Comparison of ENCODE assay signal across 9 cellular contexts in the genomic region with DNA sequence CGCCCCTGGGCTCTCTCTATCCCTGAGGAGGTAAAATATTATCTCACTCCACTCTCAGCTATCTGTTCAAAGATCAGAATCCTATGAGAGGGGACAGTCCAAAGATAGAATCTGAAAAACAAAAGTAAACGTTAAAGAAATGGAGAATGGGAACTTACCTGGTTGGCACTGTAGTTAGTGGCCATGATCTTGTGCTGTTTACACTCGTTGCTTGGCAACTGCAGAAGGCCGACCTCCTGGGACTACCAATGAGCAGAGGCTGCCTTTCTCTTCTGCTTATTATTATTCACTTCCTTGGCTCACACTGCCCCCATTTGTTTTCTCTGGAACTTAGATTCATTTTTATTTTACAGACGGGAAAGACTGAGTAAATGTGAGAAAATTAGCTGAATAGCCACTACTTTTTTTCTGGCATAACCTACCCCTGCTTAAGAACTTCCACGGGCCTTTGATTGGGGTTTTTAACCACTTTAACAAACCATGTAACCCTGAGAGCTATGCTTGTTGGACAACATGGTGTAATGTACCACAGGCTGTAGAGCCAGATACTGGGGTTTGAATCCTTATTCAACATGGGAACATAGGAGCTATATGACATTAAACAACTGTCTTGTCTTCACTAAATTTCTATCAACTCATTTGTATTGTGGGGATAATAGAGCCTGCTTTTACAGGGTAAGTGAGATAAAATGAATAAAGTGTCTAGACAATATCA. TPM values are rescaled to one million over a fixed set of nuclear protein-coding genes. Genes with fewer than 3 reads are reported as not detected.
A peak's percentile ranks its signal among the peaks of the same experiment; 100 is the strongest.
DNase-seq lines count a peak whose midpoint lies in the region; TF ChIP-seq lines count a peak whose summit lies in the region.
"Had no signal": no experiment of that assay in that cellular context is flagged by ENCODE, and none has a peak within 500 bp of the region (broad histone marks: within the 10 kb centered on the region; RNA-seq: fewer than 3 reads in every experiment).

A gene with protein sequence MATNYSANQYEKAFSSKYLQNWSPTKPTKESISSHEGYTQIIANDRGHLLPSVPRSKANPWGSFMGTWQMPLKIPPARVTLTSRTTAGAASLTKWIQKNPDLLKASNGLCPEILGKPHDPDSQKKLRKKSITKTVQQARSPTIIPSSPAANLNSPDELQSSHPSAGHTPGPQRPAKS (minus strand): TSS at position 193 of the 715 bp plus-strand sequence. CDS start 8 bp downstream, at position 185.

- no peaks in the 10 kb centered on the region for H3K9me3 ChIP-seq in HEK293 (ENCODE audit: control insufficient read depth, insufficient read depth, low read depth, low read length)
- H3K9me3 ChIP-seq in SJSA1 (replicated peaks): no peaks in the 10 kb centered on the region
- H3K9me3 ChIP-seq in breast epithelium: no peaks in the 10 kb centered on the region

- intact Hi-C loops in activated naive CD4-positive, alpha-beta T cell treated with anti-CD3 and anti-CD28 coated beads for 36 hours (cut with micrococcal nuclease): loop anchor here (5.0 kb wide), 1 partner anchor 141 kb away; a partner anchor contains a TSS
- intact Hi-C loops in breast epithelium (cut with DNase I; ENCODE audit: low total_unique reads): no loop called here

- DNase-seq in activated naive CD4-positive, alpha-beta T cell treated with anti-CD3 and anti-CD28 coated beads for 36 hours: peak; percentile 61
- no peak for DNase-seq in activated naive CD4-positive, alpha-beta T cell (lab: John Stamatoyannopoulos, UW)
- DNase-seq in M059J (ENCODE audit: low read depth) (peak; percentile 77), SJSA1 (ENCODE audit: low read depth in 1 of 2, low spot score in 2 of 2) (peak; percentile 40 to 60), breast epithelium (ENCODE audit: low spot score in 2 of 2) (peak; percentile 61 to 80), immature natural killer cell (peak; percentile 47 to 65 (median 51))
- peak; percentile 22 for DNase-seq in stimulated activated CD4-positive, alpha-beta T cell treated with anti-CD3 and anti-CD28 coated beads, Interleukin-2, amount 100 ng/mL, for 4 hours (ENCODE audit: low read depth)

- H3K27me3 Mint-ChIP-seq in activated naive CD4-positive, alpha-beta T cell treated with anti-CD3 and anti-CD28 coated beads for 36 hours (ENCODE audit: low read depth): no peaks in the 10 kb centered on the region
- no peaks in the 10 kb centered on the region for H3K27me3 Mint-ChIP-seq in immature natural killer cell (ENCODE audit: low read depth in 3 of 3)

- H3K4me1 ChIP-seq in HEK293 (ENCODE audit: control insufficient read depth, insufficient read depth, low read length) (0 out of 2 replicates have a peak, but pooled peaks cover 2% of the 10 kb centered on the region), SJSA1 (replicated peaks) (peaks cover 4% of the 10 kb centered on the region; the same call in 1 of the 2 replicates), breast epithelium (no peaks in the 10 kb centered on the region)

- no peak for TF ChIP-seq POLR2A in breast epithelium (IDR thresholded peaks at IDR 0.05)

- peaks cover 0 to 41% of the 10 kb centered on the region in 2 experiments; a peak in 2 of 3 replicates for H3K36me3 ChIP-seq in HEK293 (ENCODE audit: control insufficient read depth in 2 of 2, insufficient read depth in 1 of 2, low read length in 2 of 2)
- H3K36me3 ChIP-seq in SJSA1: peaks cover 32% of the 10 kb centered on the region
- H3K36me3 ChIP-seq in breast epithelium: no peaks in the 10 kb centered on the region

- no peak within 1 kb of the TSS for H3K4me3 ChIP-seq in HEK293 (ENCODE audit: low read depth, low read length)
- no peak within 1 kb of the TSS for H3K4me3 ChIP-seq in SJSA1
- no peak within 1 kb of the TSS for H3K4me3 ChIP-seq in breast epithelium
- H3K4me3 ChIP-seq: skin epidermis had no signal

- H3K27ac ChIP-seq in HEK293 (ENCODE audit: extremely low read depth, low read depth, low read length) (no peak within 1 kb of the TSS), SJSA1 (no peak within 1 kb of the TSS), breast epithelium (peak within 1 kb of the TSS; percentile 86 to 87)

- peaks cover 9% of the 10 kb centered on the region for H3K36me3 Mint-ChIP-seq in activated naive CD4-positive, alpha-beta T cell treated with anti-CD3 and anti-CD28 coated beads for 36 hours (ENCODE audit: low read depth)
- H3K36me3 Mint-ChIP-seq in immature natural killer cell: peaks cover 11 to 25% (median 17%) of the 10 kb centered on the region in 3 donors

- POLR2A ChIA-PET in HEK293 (lab: Yijun Ruan, JAX): no interaction called here

- H3K4me3 Mint-ChIP-seq in activated naive CD4-positive, alpha-beta T cell treated with anti-CD3 and anti-CD28 coated beads for 36 hours: no peak within 1 kb of the TSS
- H3K4me3 Mint-ChIP-seq in immature natural killer cell: no peak within 1 kb of the TSS

- CTCF ChIA-PET in activated naive CD4-positive, alpha-beta T cell treated with anti-CD3 and anti-CD28 coated beads for 36 hours (lab: Charles Lee): interaction anchor here (0.5 to 5.2 kb wide), 8 partner anchors 14 to 845 kb away, joined by 3 to 28 read pairs (median 4); a partner anchor contains a TSS
- CTCF ChIA-PET in HEK293 (lab: Yijun Ruan, JAX): interaction anchor here (0.6 to 7.8 kb wide), 9 partner anchors 9 to 176 kb away, joined by 3 to 54 read pairs (median 4); no protein-coding TSS in a partner anchor

- no peak within 1 kb of the TSS for H3K27ac Mint-ChIP-seq in activated naive CD4-positive, alpha-beta T cell treated with anti-CD3 and anti-CD28 coated beads for 36 hours
- H3K27ac Mint-ChIP-seq in immature natural killer cell: peak within 1 kb of the TSS; percentile 46 to 83 (median 76)

- H3K27me3 ChIP-seq in SJSA1 (replicated peaks) (no peaks in the 10 kb centered on the region), breast epithelium (no peaks in the 10 kb centered on the region)

- TF ChIP-seq CTCF in HEK293 (tag by site-specific recombination; IDR thresholded peaks at IDR 0.05) (no peak), breast epithelium (IDR thresholded peaks at IDR 0.05) (peak in 2 of 3 donors; percentile 24 to 35)

- H3K4me1 Mint-ChIP-seq in activated naive CD4-positive, alpha-beta T cell treated with anti-CD3 and anti-CD28 coated beads for 36 hours (ENCODE audit: low read depth): peaks cover 12% of the 10 kb centered on the region
- H3K4me1 Mint-ChIP-seq in immature natural killer cell: peaks cover 7 to 8% of the 10 kb centered on the region in 2 donors

- no peaks in the 10 kb centered on the region for H3K9me3 Mint-ChIP-seq in activated naive CD4-positive, alpha-beta T cell treated with anti-CD3 and anti-CD28 coated beads for 36 hours
- H3K9me3 Mint-ChIP-seq in immature natural killer cell: no peaks in the 10 kb centered on the region

TF ChIP-seq in HEK293, 187 proteins besides CTCF, POLR2A, EP300 and RAD21 (continues in another document):
- TF ChIP-seq, protein P1, sequence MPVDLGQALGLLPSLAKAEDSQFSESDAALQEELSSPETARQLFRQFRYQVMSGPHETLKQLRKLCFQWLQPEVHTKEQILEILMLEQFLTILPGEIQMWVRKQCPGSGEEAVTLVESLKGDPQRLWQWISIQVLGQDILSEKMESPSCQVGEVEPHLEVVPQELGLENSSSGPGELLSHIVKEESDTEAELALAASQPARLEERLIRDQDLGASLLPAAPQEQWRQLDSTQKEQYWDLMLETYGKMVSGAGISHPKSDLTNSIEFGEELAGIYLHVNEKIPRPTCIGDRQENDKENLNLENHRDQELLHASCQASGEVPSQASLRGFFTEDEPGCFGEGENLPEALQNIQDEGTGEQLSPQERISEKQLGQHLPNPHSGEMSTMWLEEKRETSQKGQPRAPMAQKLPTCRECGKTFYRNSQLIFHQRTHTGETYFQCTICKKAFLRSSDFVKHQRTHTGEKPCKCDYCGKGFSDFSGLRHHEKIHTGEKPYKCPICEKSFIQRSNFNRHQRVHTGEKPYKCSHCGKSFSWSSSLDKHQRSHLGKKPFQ (tag by site-specific recombination; IDR thresholded peaks at IDR 0.05): no peak
- TF ChIP-seq ZNF391 (tag by site-specific recombination; IDR thresholded peaks at IDR 0.05; ENCODE audit: borderline replicate concordance, low read depth) (no peak), PRDM1 (tag by site-specific recombination; IDR thresholded peaks at IDR 0.05) (peak; percentile 61)
- TF ChIP-seq, protein P2, sequence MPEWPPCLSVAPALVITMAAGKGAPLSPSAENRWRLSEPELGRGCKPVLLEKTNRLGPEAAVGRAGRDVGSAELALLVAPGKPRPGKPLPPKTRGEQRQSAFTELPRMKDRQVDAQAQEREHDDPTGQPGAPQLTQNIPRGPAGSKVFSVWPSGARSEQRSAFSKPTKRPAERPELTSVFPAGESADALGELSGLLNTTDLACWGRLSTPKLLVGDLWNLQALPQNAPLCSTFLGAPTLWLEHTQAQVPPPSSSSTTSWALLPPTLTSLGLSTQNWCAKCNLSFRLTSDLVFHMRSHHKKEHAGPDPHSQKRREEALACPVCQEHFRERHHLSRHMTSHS (tag by site-specific recombination; IDR thresholded peaks at IDR 0.05): no peak
- TF ChIP-seq, protein P3, sequence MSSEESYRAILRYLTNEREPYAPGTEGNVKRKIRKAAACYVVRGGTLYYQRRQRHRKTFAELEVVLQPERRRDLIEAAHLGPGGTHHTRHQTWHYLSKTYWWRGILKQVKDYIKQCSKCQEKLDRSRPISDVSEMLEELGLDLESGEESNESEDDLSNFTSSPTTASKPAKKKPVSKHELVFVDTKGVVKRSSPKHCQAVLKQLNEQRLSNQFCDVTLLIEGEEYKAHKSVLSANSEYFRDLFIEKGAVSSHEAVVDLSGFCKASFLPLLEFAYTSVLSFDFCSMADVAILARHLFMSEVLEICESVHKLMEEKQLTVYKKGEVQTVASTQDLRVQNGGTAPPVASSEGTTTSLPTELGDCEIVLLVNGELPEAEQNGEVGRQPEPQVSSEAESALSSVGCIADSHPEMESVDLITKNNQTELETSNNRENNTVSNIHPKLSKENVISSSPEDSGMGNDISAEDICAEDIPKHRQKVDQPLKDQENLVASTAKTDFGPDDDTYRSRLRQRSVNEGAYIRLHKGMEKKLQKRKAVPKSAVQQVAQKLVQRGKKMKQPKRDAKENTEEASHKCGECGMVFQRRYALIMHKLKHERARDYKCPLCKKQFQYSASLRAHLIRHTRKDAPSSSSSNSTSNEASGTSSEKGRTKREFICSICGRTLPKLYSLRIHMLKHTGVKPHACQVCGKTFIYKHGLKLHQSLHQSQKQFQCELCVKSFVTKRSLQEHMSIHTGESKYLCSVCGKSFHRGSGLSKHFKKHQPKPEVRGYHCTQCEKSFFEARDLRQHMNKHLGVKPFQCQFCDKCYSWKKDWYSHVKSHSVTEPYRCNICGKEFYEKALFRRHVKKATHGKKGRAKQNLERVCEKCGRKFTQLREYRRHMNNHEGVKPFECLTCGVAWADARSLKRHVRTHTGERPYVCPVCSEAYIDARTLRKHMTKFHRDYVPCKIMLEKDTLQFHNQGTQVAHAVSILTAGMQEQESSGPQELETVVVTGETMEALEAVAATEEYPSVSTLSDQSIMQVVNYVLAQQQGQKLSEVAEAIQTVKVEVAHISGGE (tag by site-specific recombination; conservative IDR thresholded peaks at IDR 0.05; ENCODE audit: low read depth): no peak

RNA-seq across cellular contexts. Expression of the gene that starts here (rescaled TPM):
- total RNA-seq in activated naive CD4-positive, alpha-beta T cell treated with anti-CD3 and anti-CD28 coated beads for 36 hours: not detected
- not detected in 2 replicates for total RNA-seq in M059J (2014; rRNA removed; shearing (Covaris generic))
- not detected in 2 replicates for total RNA-seq in SJSA1 (2014; rRNA removed; shearing (Covaris generic))
- under 1 TPM in 1 of 3 donors, not detected in 2; 0.66 TPM for total RNA-seq in breast epithelium
- not detected for polyA plus RNA-seq in immature natural killer cell

Comparison
In these comparisons a context has a peak if more than half of its experiments do, and no peak if none do; other contexts are left out.
1. Peak in DNase-seq in activated naive CD4-positive, alpha-beta T cell treated with anti-CD3 and anti-CD28 coated beads for 36 hours; RNA of the gene not detected or under 1 TPM.
2. Peak in DNase-seq in M059J; RNA of the gene not detected or under 1 TPM.
3. Peak in DNase-seq in SJSA1; RNA of the gene not detected or under 1 TPM.
4. Peak in DNase-seq and H3K27ac ChIP-seq in breast epithelium; RNA of the gene not detected or under 1 TPM.
5. Peak in DNase-seq in immature natural killer cell; RNA of the gene not detected or under 1 TPM.